In genomic region chr10:10977978-10978377, GRCh38 we compare ENCODE assay signal across 25 cellular contexts. TPM values are rescaled to one million over a fixed set of nuclear protein-coding genes. Genes with fewer than 3 reads are reported as not detected.
A peak's percentile ranks its signal among the peaks of the same experiment; 100 is the strongest.
DNase-seq lines count a peak whose midpoint lies in the region; ATAC-seq and TF ChIP-seq lines count a peak whose summit lies in the region.
"Had no signal": no experiment of that assay in that cellular context is flagged by ENCODE, and none has a peak within 500 bp of the region (broad histone marks: within the 10 kb centered on the region; RNA-seq: fewer than 3 reads in every experiment).

No MANE protein-coding gene starts in this region.

- DNase-seq in AG04450 (ENCODE audit: low read depth, low spot score) (peak; percentile 16), GM03348 (ENCODE audit: low spot score) (peak; percentile 59), choroid plexus epithelial cell (ENCODE audit: low read depth) (peak; percentile 39), sciatic nerve (ENCODE audit: low spot score) (no peak), germinal center (ENCODE audit: low spot score) (no peak), OCI-LY7 (ENCODE audit: low spot score) (no peak)
- DNase-seq in activated T-helper 1 cell treated with anti-CD3 and anti-CD28 coated beads, Interleukin-12 subunit alpha, Interleukin-12 subunit beta, Interleukin-2, Interleukin-4 antibody, amounts not matched to agents 30 ng/mL and 10 ng/mL and 1 ng/mL, durations not matched to agents 14 hours and 24 hours and 36 hours (ENCODE audit: low spot score) = no peak
- DNase-seq: activated CD8-positive, alpha-beta T cell treated with anti-CD3 and anti-CD28 coated beads, Interleukin-2, amount 10 ng/mL, durations not matched to agents 7 days and 5 days; activated naive CD4-positive, alpha-beta T cell; CD4-positive, alpha-beta memory T cell; esophagus squamous epithelium; kidney glomerular epithelial cell; MV-4-11; naive B cell; NCI-H146; NCI-H2171; NCI-H524; occipital lobe; Peyer's patch; small intestine; stimulated activated CD4-positive, alpha-beta T cell treated with anti-CD3 and anti-CD28 coated beads, Interleukin-1b, Interleukin-23, amount 100 ng/mL, for 48 hours had no signal

- CTCF ChIA-PET in AG04450 (lab: Charles Lee) = no interaction called here
- CTCF ChIA-PET in OCI-LY7 (lab: Charles Lee; ENCODE audit: unreplicated experiment) = no interaction called here

- H3K4me1 ChIP-seq in OCI-LY7 (ENCODE audit: insufficient read depth, low read length, poor library complexity, severe bottlenecking) = no peaks in the 10 kb centered on the region
- H3K4me1 ChIP-seq: breast epithelium, Peyer's patch had no signal

- TF ChIP-seq CTCF in AG04450 (IDR thresholded peaks at IDR 0.05; ENCODE audit: low read depth, low read length) = no peak
- TF ChIP-seq CTCF in choroid plexus epithelial cell (conservative IDR thresholded peaks at IDR 0.05; ENCODE audit: low read depth, low read length) = no peak
- TF ChIP-seq CTCF in OCI-LY7 (conservative IDR thresholded peaks at IDR 0.05; ENCODE audit: low read length) = no peak

- no peaks in the 10 kb centered on the region for H3K27me3 ChIP-seq in AG04450 (ENCODE audit: control insufficient read depth, insufficient read depth, low read length)
- H3K27me3 ChIP-seq: breast epithelium, Peyer's patch had no signal

- H3K9me3 ChIP-seq in AG04450 (ENCODE audit: control insufficient read depth, insufficient read depth, low read length) (no peaks in the 10 kb centered on the region), OCI-LY7 (ENCODE audit: low read length) (no peaks in the 10 kb centered on the region)
- H3K9me3 ChIP-seq: breast epithelium, esophagus squamous epithelium, Peyer's patch had no signal

- H3K36me3 Mint-ChIP-seq in activated T-helper 1 cell treated with anti-CD3 and anti-CD28 coated beads, Interleukin-12 subunit alpha, Interleukin-12 subunit beta, Interleukin-2, Interleukin-4 antibody, amounts not matched to agents 30 ng/mL and 10 ng/mL and 1 ng/mL, durations not matched to agents 14 hours and 24 hours and 36 hours (ENCODE audit: low read depth) = peaks cover 2% of the 10 kb centered on the region
- H3K36me3 Mint-ChIP-seq: CD4-positive, alpha-beta memory T cell; naive B cell had no signal

- no peaks in the 10 kb centered on the region for H3K9me2 ChIP-seq in OCI-LY7 (ENCODE audit: insufficient read depth, low read length)

- H3K9me3 Mint-ChIP-seq in activated T-helper 1 cell treated with anti-CD3 and anti-CD28 coated beads, Interleukin-12 subunit alpha, Interleukin-12 subunit beta, Interleukin-2, Interleukin-4 antibody, amounts not matched to agents 30 ng/mL and 10 ng/mL and 1 ng/mL, durations not matched to agents 14 hours and 24 hours and 36 hours = no peaks in the 10 kb centered on the region

- ATAC-seq in sciatic nerve (peak; percentile 35), HG03135 (IDR thresholded peaks at IDR 0.05; ENCODE audit: unreplicated experiment) (no peak)
- ATAC-seq: activated CD8-positive, alpha-beta T cell treated with anti-CD3 and anti-CD28 coated beads, Interleukin-2, amount 10 ng/mL, durations not matched to agents 7 days and 5 days had no signal

- H3K27ac Mint-ChIP-seq in activated T-helper 1 cell treated with anti-CD3 and anti-CD28 coated beads, Interleukin-12 subunit alpha, Interleukin-12 subunit beta, Interleukin-2, Interleukin-4 antibody, amounts not matched to agents 30 ng/mL and 10 ng/mL and 1 ng/mL, durations not matched to agents 14 hours and 24 hours and 36 hours = no peak overlapping the region
- H3K27ac Mint-ChIP-seq: activated CD8-positive, alpha-beta T cell treated with anti-CD3 and anti-CD28 coated beads, Interleukin-2, amount 10 ng/mL, durations not matched to agents 7 days and 5 days; CD4-positive, alpha-beta memory T cell; naive B cell had no signal

- H3K27me3 Mint-ChIP-seq in activated T-helper 1 cell treated with anti-CD3 and anti-CD28 coated beads, Interleukin-12 subunit alpha, Interleukin-12 subunit beta, Interleukin-2, Interleukin-4 antibody, amounts not matched to agents 30 ng/mL and 10 ng/mL and 1 ng/mL, durations not matched to agents 14 hours and 24 hours and 36 hours (ENCODE audit: insufficient read depth) = peaks cover 33% of the 10 kb centered on the region

- intact Hi-C loops in sciatic nerve (cut with DNase I) = no loop called here
- intact Hi-C loops in activated T-helper 1 cell treated with anti-CD3 and anti-CD28 coated beads, Interleukin-12 subunit alpha, Interleukin-12 subunit beta, Interleukin-2, Interleukin-4 antibody, amounts not matched to agents 30 ng/mL and 10 ng/mL and 1 ng/mL, durations not matched to agents 14 hours and 24 hours and 36 hours (cut with micrococcal nuclease) = no loop called here
- intact Hi-C loops in OCI-LY7 (cut with micrococcal nuclease; ENCODE audit: unreplicated experiment) = no loop called here

- BruUV-seq in OCI-LY7 (replicated peaks; lab: Mats Ljungman, UMichigan) = no TSS peak

- peaks cover 4% of the 10 kb centered on the region for H3K4me1 Mint-ChIP-seq in activated T-helper 1 cell treated with anti-CD3 and anti-CD28 coated beads, Interleukin-12 subunit alpha, Interleukin-12 subunit beta, Interleukin-2, Interleukin-4 antibody, amounts not matched to agents 30 ng/mL and 10 ng/mL and 1 ng/mL, durations not matched to agents 14 hours and 24 hours and 36 hours (ENCODE audit: low read depth)
- H3K4me1 Mint-ChIP-seq: naive B cell had no signal

- H3K79me2 ChIP-seq in OCI-LY7 (ENCODE audit: insufficient read depth, low read depth, low read length) = no peaks in the 10 kb centered on the region

- H3K4me3 ChIP-seq in AG04450 (ENCODE audit: low read depth, low read length) (no peak overlapping the region), choroid plexus epithelial cell (ENCODE audit: low read depth, low read length) (no peak overlapping the region), OCI-LY7 (ENCODE audit: low read depth, low read length, poor library complexity, severe bottlenecking) (no peak overlapping the region)
- H3K4me3 ChIP-seq: breast epithelium, coronary artery, esophagus squamous epithelium, Peyer's patch had no signal

- H3K36me3 ChIP-seq in OCI-LY7 (ENCODE audit: insufficient read depth, low read length) = no peaks in the 10 kb centered on the region
- H3K36me3 ChIP-seq: breast epithelium, esophagus squamous epithelium, Peyer's patch had no signal

- no peaks in the 10 kb centered on the region for H4K20me1 ChIP-seq in OCI-LY7 (ENCODE audit: insufficient read depth, low read length)

- POLR2A ChIA-PET in AG04450 (lab: Yijun Ruan, JAX) (no interaction called here), OCI-LY7 (lab: Charles Lee) (interaction anchor here (0.6 kb wide), 1 partner anchor 88 kb away, joined by 3 read pairs; no protein-coding TSS in a partner anchor)

- no peak overlapping the region for H2AFZ ChIP-seq in OCI-LY7 (ENCODE audit: low read length)

- H3K27ac ChIP-seq in AG04450 (ENCODE audit: low read depth, low read length) (no peak overlapping the region), OCI-LY7 (ENCODE audit: low read depth, low read length, poor library complexity, severe bottlenecking) (no peak overlapping the region)
- H3K27ac ChIP-seq: KMS-11 had no signal

- no peak overlapping the region for H3K4me2 ChIP-seq in OCI-LY7 (ENCODE audit: low read length)
- H3K4me2 ChIP-seq: KMS-11 had no signal

- no peak overlapping the region for H3K4me3 Mint-ChIP-seq in activated T-helper 1 cell treated with anti-CD3 and anti-CD28 coated beads, Interleukin-12 subunit alpha, Interleukin-12 subunit beta, Interleukin-2, Interleukin-4 antibody, amounts not matched to agents 30 ng/mL and 10 ng/mL and 1 ng/mL, durations not matched to agents 14 hours and 24 hours and 36 hours
- H3K4me3 Mint-ChIP-seq: activated CD8-positive, alpha-beta T cell treated with anti-CD3 and anti-CD28 coated beads, Interleukin-2, amount 10 ng/mL, durations not matched to agents 7 days and 5 days; CD4-positive, alpha-beta memory T cell; naive B cell had no signal

RNA-seq across cellular contexts. Expression of gene CELF2, which starts 39.7 kb away (rescaled TPM):
- polyA plus RNA-seq in AG04450 (2011; rRNA removed) = 20.9 and 24.7 TPM in 2 replicates
- polyA minus RNA-seq in AG04450 (2011; rRNA and poly(A)+ RNA removed) = 26.2 and 26.7 TPM in 2 replicates
- total RNA-seq in sciatic nerve = 94.9 TPM
- 110 and 111 TPM in 2 replicates for total RNA-seq in activated T-helper 1 cell treated with anti-CD3 and anti-CD28 coated beads, Interleukin-12 subunit alpha, Interleukin-12 subunit beta, Interleukin-2, Interleukin-4 antibody, amounts not matched to agents 30 ng/mL and 10 ng/mL and 1 ng/mL, durations not matched to agents 14 hours and 24 hours and 36 hours
- 3.0 and 5.4 TPM in 2 replicates for total RNA-seq in OCI-LY7 (2014; rRNA removed; shearing (Covaris generic))
- 17.2 and 19.1 TPM in 2 replicates for total RNA-seq in OCI-LY7 (2022)

Comparison
In these comparisons a context has a peak if more than half of its experiments do, and no peak if none do; other contexts are left out.
1. DNase-seq: peak in AG04450 (single experiment), GM03348 (single experiment) and choroid plexus epithelial cell (single experiment); none in sciatic nerve (single experiment), germinal center (single experiment), activated T-helper 1 cell treated with anti-CD3 and anti-CD28 coated beads, Interleukin-12 subunit alpha, Interleukin-12 subunit beta, Interleukin-2, Interleukin-4 antibody, amounts not matched to agents 30 ng/mL and 10 ng/mL and 1 ng/mL, durations not matched to agents 14 hours and 24 hours and 36 hours (single experiment) and OCI-LY7 (single experiment).